1 cellular context compared by ENCODE assay signal in genomic region chr12:32455607-32456063, GRCh38.
TF ChIP-seq lines count a peak whose summit lies in the region.

No MANE protein-coding gene starts in this region.

TF ChIP-seq in GM12878, 131 proteins besides CTCF, POLR2A, EP300 and RAD21:
- TF ChIP-seq SKIL (IDR thresholded peaks at IDR 0.05; ENCODE audit: low read depth, poor library complexity, severe bottlenecking) (peak; percentile 32), ZNF24 (IDR thresholded peaks at IDR 0.05) (peak; percentile 35; the same call in 1 of the 2 replicates), BACH1 (IDR thresholded peaks at IDR 0.05; ENCODE audit: borderline replicate concordance) (no peak), ZNF592 (IDR thresholded peaks at IDR 0.05) (0 out of 2 replicates have a peak, but pooled peaks have one; percentile 45), SMC3 (IDR thresholded peaks at IDR 0.05; ENCODE audit: borderline replicate concordance, low read length) (peak; percentile 81), PML (IDR thresholded peaks at IDR 0.05; ENCODE audit: low read length) (no peak), IKZF2 (IDR thresholded peaks at IDR 0.05) (no peak), ZNF384 (IDR thresholded peaks at IDR 0.05; ENCODE audit: borderline replicate concordance, low read depth, low read length) (no peak)
